Comparison of ENCODE assay signal across 8 cellular contexts in genomic region chr3:61894988-61895935, GRCh38.
DNase-seq lines count a peak whose midpoint lies in the region; ATAC-seq lines count a peak whose summit lies in the region.

No MANE protein-coding gene starts in this region.

- no peak overlapping the region for H3K4me3 Mint-ChIP-seq in central memory CD8-positive, alpha-beta T cell

- H3K27me3 Mint-ChIP-seq in central memory CD8-positive, alpha-beta T cell = no peaks in the 10 kb centered on the region

- DNase-seq in GF-D8 (lab: John Stamatoyannopoulos, UW) (peak; percentile 4), SK-MEL-5 (ENCODE audit: low read depth, low spot score) (peak; percentile 87), medulla oblongata (ENCODE audit: extremely low spot score) (peak; percentile 73), NCI-H1092 (lab: John Stamatoyannopoulos, UW) (no peak)
- peak in 1 of 2 donors; percentile 16 for DNase-seq in central memory CD8-positive, alpha-beta T cell (ENCODE audit: low spot score in 2 of 2)
- peak; percentile 58 for DNase-seq in stimulated activated naive CD8-positive, alpha-beta T cell treated with anti-CD3 and anti-CD28 coated beads, Interleukin-15, Interleukin-2, amounts not matched to agents 100 U/mL and 50 U/mL, for 24 hours

- in situ Hi-C loops in SK-MEL-5 (cut with HindIII; ENCODE audit: low pct_unique_long_range_greater_than_20kb, low sequenced_read_pairs) = no loop called here

- ATAC-seq in GM19455 (IDR thresholded peaks at IDR 0.05; ENCODE audit: unreplicated experiment) = peak; percentile 97
- peak; percentile 96 for ATAC-seq in HG03432 (IDR thresholded peaks at IDR 0.05; ENCODE audit: unreplicated experiment)
- ATAC-seq in central memory CD8-positive, alpha-beta T cell (replicated peaks; ENCODE audit: extremely low read depth, poor library complexity, severe bottlenecking) = peak; percentile 49
- peak; percentile 78 for ATAC-seq in stimulated activated naive CD8-positive, alpha-beta T cell treated with anti-CD3 and anti-CD28 coated beads, Interleukin-15, Interleukin-2, amounts not matched to agents 100 U/mL and 50 U/mL, for 24 hours

- H3K9me3 Mint-ChIP-seq in central memory CD8-positive, alpha-beta T cell = peaks cover 2% of the 10 kb centered on the region

- no peak overlapping the region for H3K27ac Mint-ChIP-seq in central memory CD8-positive, alpha-beta T cell (ENCODE audit: low read depth)

- no peaks in the 10 kb centered on the region for H3K4me1 Mint-ChIP-seq in central memory CD8-positive, alpha-beta T cell

- H3K36me3 Mint-ChIP-seq in central memory CD8-positive, alpha-beta T cell (ENCODE audit: insufficient read depth) = no peaks in the 10 kb centered on the region
